Comparison of ENCODE assay signal across 9 cellular contexts in the genomic region with DNA sequence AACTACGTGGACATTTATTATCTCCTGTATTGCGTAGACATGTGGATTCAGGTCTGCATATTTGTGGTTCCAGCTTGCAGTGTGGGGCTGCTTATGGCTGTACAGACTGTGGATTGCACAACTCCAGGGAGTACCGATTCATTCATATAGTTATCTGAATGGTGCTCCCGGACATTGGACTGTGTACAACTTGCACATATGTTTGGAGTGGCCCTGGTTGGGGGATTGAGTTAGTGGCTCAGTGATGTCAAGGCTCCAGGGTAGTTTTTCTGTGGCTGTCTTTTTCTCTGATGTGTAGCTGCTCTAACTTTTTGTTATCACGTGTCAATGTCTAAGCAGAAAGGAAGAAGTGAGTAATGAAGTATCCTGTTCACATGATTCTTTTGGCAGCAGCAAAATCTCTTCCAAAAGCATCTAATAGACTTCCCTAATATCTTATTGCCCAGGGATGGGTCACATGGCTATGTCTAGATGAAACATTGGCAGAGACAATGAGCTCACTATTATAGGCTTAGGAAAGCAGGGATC. TPM values are rescaled to one million over a fixed set of nuclear protein-coding genes. Genes with fewer than 3 reads are reported as not detected.
A peak's percentile ranks its signal among the peaks of the same experiment; 100 is the strongest.
DNase-seq lines count a peak whose midpoint lies in the region; ATAC-seq and TF ChIP-seq lines count a peak whose summit lies in the region.
"Had no signal": no experiment of that assay in that cellular context is flagged by ENCODE, and none has a peak within 500 bp of the region (broad histone marks: within the 10 kb centered on the region; RNA-seq: fewer than 3 reads in every experiment).

No MANE protein-coding gene starts in this region.

- H3K4me1 ChIP-seq in RWPE2 (ENCODE audit: insufficient read depth, poor library complexity, severe bottlenecking) (peaks cover 20% of the 10 kb centered on the region), ovary (ENCODE audit: insufficient read depth) (no peaks in the 10 kb centered on the region)

- TF ChIP-seq CTCF in RWPE2 (IDR thresholded peaks at IDR 0.05; ENCODE audit: poor library complexity, severe bottlenecking) (no peak), ovary (IDR thresholded peaks at IDR 0.05) (no peak)

- TF ChIP-seq POLR2A in ovary (IDR thresholded peaks at IDR 0.05) = no peak

- no peaks in the 10 kb centered on the region for H3K27me3 ChIP-seq in RWPE2 (ENCODE audit: insufficient read depth, poor library complexity, severe bottlenecking)
- no peaks in the 10 kb centered on the region for H3K27me3 ChIP-seq in ovary

- H3K27ac ChIP-seq in RWPE2 (ENCODE audit: poor library complexity, severe bottlenecking) (peak overlapping the region; percentile 58), ovary (no peak overlapping the region)

- ATAC-seq in GM18511 (IDR thresholded peaks at IDR 0.05; ENCODE audit: unreplicated experiment) = peak; percentile 41
- ATAC-seq in RWPE2 (ENCODE audit: low read depth) = peak; percentile 86
- ATAC-seq in sciatic nerve = peak; percentile 73

- no peak for DNase-seq in RWPE2 (ENCODE audit: low spot score)
- peak; percentile 64 for DNase-seq in fibroblast of the conjunctiva (ENCODE audit: low read depth)
- no peak for DNase-seq in sciatic nerve (ENCODE audit: low spot score)
- DNase-seq in ovary = no peak
- no peak for DNase-seq in DMS153 (lab: John Stamatoyannopoulos, UW)
- DNase-seq in NCI-H1694 treated with DMSO at 0.1 percent for 48 hours (lab: John Stamatoyannopoulos, UW) = no peak
- no peak for DNase-seq in GDM1 (lab: John Stamatoyannopoulos, UW)
- DNase-seq: NCI-H1105 treated with DMSO at 0.1 percent for 48 hours had no signal

- intact Hi-C loops in sciatic nerve (cut with DNase I) (no loop called here), ovary (cut with DNase I) (no loop called here)

- H3K4me3 ChIP-seq in RWPE2 (ENCODE audit: severe bottlenecking) (no peak overlapping the region), ovary (no peak overlapping the region)

- H3K9me3 ChIP-seq in RWPE2 (ENCODE audit: severe bottlenecking) (no peaks in the 10 kb centered on the region), ovary (no peaks in the 10 kb centered on the region)

- H3K36me3 ChIP-seq in RWPE2 (ENCODE audit: low read depth) (no peaks in the 10 kb centered on the region), ovary (no peaks in the 10 kb centered on the region)

- 31 to 51% (median 45%) methylated on average over 5 of the region's 5 CpGs for WGBS in ovary, 3 donors

- TF ChIP-seq EP300 in ovary (IDR thresholded peaks at IDR 0.05) = no peak

RNA-seq across cellular contexts. Expression of gene ST3GAL6, which starts 15.8 kb away (rescaled TPM):
- 25.1 TPM for total RNA-seq in sciatic nerve
- total RNA-seq in ovary = 10 to 100 TPM in 2 of 7 donors, 1 to 10 TPM in 5; 1.9 to 16.7 (median 3.7) TPM
- polyA plus RNA-seq in ovary = 1 to 10 TPM; 2.0 to 4.4 TPM
